In genomic region chr12:27133022-27133590, GRCh38 we compare ENCODE assay signal across 25 cellular contexts. TPM values are rescaled to one million over a fixed set of nuclear protein-coding genes. Genes with fewer than 3 reads are reported as not detected.
DNase-seq lines count a peak whose midpoint lies in the region; ATAC-seq and TF ChIP-seq lines count a peak whose summit lies in the region.
"Had no signal": no experiment of that assay in that cellular context is flagged by ENCODE, and none has a peak within 500 bp of the region (broad histone marks: within the 10 kb centered on the region; RNA-seq: fewer than 3 reads in every experiment).

No MANE protein-coding gene starts in this region.

- H3K4me2 ChIP-seq in OCI-LY3 (ENCODE audit: low read length): peak overlapping the region; percentile 23; the same call in 1 of the 2 replicates
- H3K4me2 ChIP-seq: A549 had no signal

- no peaks in the 10 kb centered on the region for H4K20me1 ChIP-seq in OCI-LY3 (ENCODE audit: insufficient read depth, low read length)

- intact Hi-C loops in left ventricle myocardium superior (cut with micrococcal nuclease): no loop called here

- 0 out of 2 replicates have a peak overlapping the region, but pooled peaks have one; percentile 12 for H3K27ac ChIP-seq in OCI-LY3 (ENCODE audit: low read length)
- H3K27ac ChIP-seq: A549, right atrium auricular region, uterus, WERI-Rb-1 had no signal

- no peaks in the 10 kb centered on the region for H3K9me3 ChIP-seq in OCI-LY3 (ENCODE audit: insufficient read depth, low read length)
- H3K9me3 ChIP-seq: A549, right atrium auricular region, uterus had no signal

- H3K9ac ChIP-seq in OCI-LY3 (ENCODE audit: low read length): no peak overlapping the region

- TF ChIP-seq CTCF in OCI-LY3 (IDR thresholded peaks at IDR 0.05; ENCODE audit: low read depth, low read length): no peak

- ATAC-seq in GM18498 (IDR thresholded peaks at IDR 0.05; ENCODE audit: unreplicated experiment): peak; percentile 41
- ATAC-seq in GM21529 (IDR thresholded peaks at IDR 0.05; ENCODE audit: unreplicated experiment): peak; percentile 76
- ATAC-seq in HG02885 (IDR thresholded peaks at IDR 0.05; ENCODE audit: poor library complexity, unreplicated experiment): peak; percentile 59
- ATAC-seq in left ventricle myocardium superior: no peak
- ATAC-seq: A549 had no signal

- no peaks in the 10 kb centered on the region for H3K27me3 ChIP-seq in OCI-LY3 (ENCODE audit: low read depth, low read length)
- H3K27me3 ChIP-seq: right atrium auricular region, uterus had no signal

- peaks cover 17% of the 10 kb centered on the region for H3K4me1 ChIP-seq in OCI-LY3 (ENCODE audit: low read length)
- H3K4me1 ChIP-seq: A549, right atrium auricular region, uterus had no signal

- DNase-seq in left ventricle myocardium superior: no peak
- no peak for DNase-seq in GDM1 (lab: John Stamatoyannopoulos, UW)
- no peak for DNase-seq in NCI-H446 treated with DMSO at 0.1 percent for 48 hours (lab: John Stamatoyannopoulos, UW)
- DNase-seq in H4 (ENCODE audit: low spot score): no peak
- DNase-seq: activated CD4-positive, alpha-beta T cell treated with anti-CD3 and anti-CD28 coated beads, Interleukin-2, amount 50 U/mL, for 4 hours; activated naive CD4-positive, alpha-beta T cell; amniotic stem cell; COR-L47; cortex of kidney; DND-41; NCI-H1694; NCI-H774; occipital lobe; T-helper 2 cell; uterus; WERI-Rb-1 had no signal

- H3K36me3 ChIP-seq in OCI-LY3 (replicated peaks; ENCODE audit: low read depth, low read length): no peaks in the 10 kb centered on the region
- H3K36me3 ChIP-seq: right atrium auricular region, uterus, WERI-Rb-1 had no signal

- no peaks in the 10 kb centered on the region for H3K79me2 ChIP-seq in OCI-LY3 (ENCODE audit: low read length)

- no peak overlapping the region for H2AFZ ChIP-seq in OCI-LY3 (ENCODE audit: low read depth, low read length)

- H3K4me3 ChIP-seq in OCI-LY3 (ENCODE audit: low read length): no peak overlapping the region
- H3K4me3 ChIP-seq: A549, right atrium auricular region, uterus had no signal

RNA-seq across cellular contexts. Expression of gene C12orf71, which starts 50.7 kb away (rescaled TPM):
- not detected for total RNA-seq in left ventricle myocardium superior
- total RNA-seq in H4 (2014; rRNA removed; shearing (Covaris generic)): not detected in 2 replicates
- total RNA-seq: bronchial epithelial cell, H1, occipital lobe, right atrium auricular region, temporal lobe, uterus had no signal
